10 cellular contexts compared by ENCODE assay signal in the genomic region with DNA sequence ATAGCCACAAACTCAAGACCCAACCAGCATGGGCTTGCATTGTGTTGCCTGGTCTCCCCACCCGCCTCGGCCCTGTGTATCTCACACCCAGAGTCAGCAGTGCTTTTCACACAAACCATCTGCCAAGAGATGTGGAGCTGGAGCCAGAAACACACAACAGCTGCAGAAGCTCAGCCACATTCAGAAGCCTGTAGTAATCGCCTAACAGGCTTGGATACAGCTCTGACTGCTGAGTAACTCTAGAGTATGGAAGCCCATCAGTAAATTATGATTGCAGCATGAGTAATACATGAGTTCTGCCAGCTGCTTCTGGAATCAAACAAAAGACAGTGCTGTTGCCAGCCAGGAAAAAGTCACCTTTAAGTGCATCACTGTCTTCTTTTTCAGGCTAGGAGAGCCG. TPM values are rescaled to one million over a fixed set of nuclear protein-coding genes. Genes with fewer than 3 reads are reported as not detected.
A peak's percentile ranks its signal among the peaks of the same experiment; 100 is the strongest.
DNase-seq lines count a peak whose midpoint lies in the region; ATAC-seq and TF ChIP-seq lines count a peak whose summit lies in the region.
"Had no signal": no experiment of that assay in that cellular context is flagged by ENCODE, and none has a peak within 500 bp of the region (broad histone marks: within the 10 kb centered on the region; RNA-seq: fewer than 3 reads in every experiment).

No MANE protein-coding gene starts in this region.

- H3K4me1 Mint-ChIP-seq in neural progenitor cell, result peaks cover 2% of the 10 kb centered on the region
- H3K4me1 Mint-ChIP-seq in CD4-positive, alpha-beta T cell (ENCODE audit: low read depth), result no peaks in the 10 kb centered on the region
- H3K4me1 Mint-ChIP-seq: T-cell had no signal

- H3K36me3 ChIP-seq in esophagus muscularis mucosa (no peaks in the 10 kb centered on the region), neural progenitor cell (no peaks in the 10 kb centered on the region)

- no peaks in the 10 kb centered on the region for H3K36me3 Mint-ChIP-seq in neural progenitor cell
- H3K36me3 Mint-ChIP-seq in CD4-positive, alpha-beta T cell (ENCODE audit: low read depth), result no peaks in the 10 kb centered on the region
- H3K36me3 Mint-ChIP-seq: T-cell had no signal

- H4K20me1 ChIP-seq in neural progenitor cell (ENCODE audit: low read depth), result no peaks in the 10 kb centered on the region

- CTCF ChIA-PET in CD4-positive, alpha-beta T cell (lab: Charles Lee), result no interaction called here

- POLR2A ChIA-PET in CD4-positive, alpha-beta T cell (lab: Charles Lee), result no interaction called here

- TF ChIP-seq POLR2A in esophagus muscularis mucosa (IDR thresholded peaks at IDR 0.05; ENCODE audit: low read depth), result no peak

- TF ChIP-seq CTCF in esophagus muscularis mucosa (IDR thresholded peaks at IDR 0.05) (no peak), neural progenitor cell (IDR thresholded peaks at IDR 0.05) (no peak)
- no peak for TF ChIP-seq CTCF in CD4-positive, alpha-beta T cell (IDR thresholded peaks at IDR 0.05)

- H3K27ac Mint-ChIP-seq in neural progenitor cell, result no peak overlapping the region
- no peak overlapping the region for H3K27ac Mint-ChIP-seq in CD4-positive, alpha-beta T cell
- H3K27ac Mint-ChIP-seq: T-cell had no signal

- H3K27ac ChIP-seq in esophagus muscularis mucosa (replicated peaks in 1 of 4) (peak overlapping the region; percentile 19 to 47 (median 42)), neural progenitor cell (no peak overlapping the region)
- no peak overlapping the region for H3K27ac ChIP-seq in CD4-positive, alpha-beta T cell (ENCODE audit: low read depth, low read length)

- H3K9me3 ChIP-seq in esophagus muscularis mucosa (no peaks in the 10 kb centered on the region), neural progenitor cell (ENCODE audit: low read depth) (no peaks in the 10 kb centered on the region)
- no peaks in the 10 kb centered on the region for H3K9me3 ChIP-seq in CD4-positive, alpha-beta T cell (ENCODE audit: control insufficient read depth, low read length)

- no peaks in the 10 kb centered on the region for H3K79me2 ChIP-seq in neural progenitor cell (ENCODE audit: low read depth)

- DNase-seq in AG20443 (ENCODE audit: low spot score) (peak; percentile 87), NCI-H2196 treated with DMSO at 0.1 percent for 48 hours (lab: John Stamatoyannopoulos, UW; ENCODE audit: unreplicated experiment) (peak; percentile 64), esophagus muscularis mucosa (ENCODE audit: extremely low spot score) (no peak), neural progenitor cell (ENCODE audit: low spot score) (no peak), NCI-H1417 (lab: John Stamatoyannopoulos, UW) (no peak), CD1c-positive myeloid dendritic cell (ENCODE audit: extremely low spot score) (no peak)
- DNase-seq in CD4-positive, alpha-beta T cell, result no peak
- DNase-seq: GDM1, T-cell had no signal

- H3K4me3 ChIP-seq in esophagus muscularis mucosa, result no peak overlapping the region
- H3K4me3 ChIP-seq in neural progenitor cell, result no peak overlapping the region

- H3K4me1 ChIP-seq in esophagus muscularis mucosa (peaks cover 17 to 29% (median 26%) of the 10 kb centered on the region in 4 donors), neural progenitor cell (peaks cover 5% of the 10 kb centered on the region)

- no peak for TF ChIP-seq EP300 in esophagus muscularis mucosa (IDR thresholded peaks at IDR 0.05)

- peak overlapping the region; percentile 31 for H2AFZ ChIP-seq in neural progenitor cell (replicated peaks)

- H3F3A ChIP-seq in neural progenitor cell (ENCODE audit: low read depth), result no peaks in the 10 kb centered on the region

- H3K27me3 ChIP-seq in esophagus muscularis mucosa (no peaks in the 10 kb centered on the region), neural progenitor cell (no peaks in the 10 kb centered on the region)
- no peaks in the 10 kb centered on the region for H3K27me3 ChIP-seq in CD4-positive, alpha-beta T cell (ENCODE audit: control insufficient read depth, insufficient read depth, low read length)

- intact Hi-C loops in esophagus muscularis mucosa (cut with DNase I), result no loop called here
- intact Hi-C loops in CD4-positive, alpha-beta T cell (cut with DNase I, micrococcal nuclease), result no loop called here

- no peak for ATAC-seq in GM21825 (IDR thresholded peaks at IDR 0.05; ENCODE audit: unreplicated experiment)
- ATAC-seq in CD4-positive, alpha-beta T cell (ENCODE audit: poor library complexity), result no peak
- ATAC-seq: T-cell had no signal

- no peak overlapping the region for H3K4me3 Mint-ChIP-seq in neural progenitor cell
- H3K4me3 Mint-ChIP-seq in CD4-positive, alpha-beta T cell, result no peak overlapping the region
- H3K4me3 Mint-ChIP-seq: T-cell had no signal

- peaks cover 5% of the 10 kb centered on the region for H3K27me3 Mint-ChIP-seq in neural progenitor cell (ENCODE audit: insufficient read depth, low read depth)
- H3K27me3 Mint-ChIP-seq in CD4-positive, alpha-beta T cell, result no peaks in the 10 kb centered on the region

- H3K4me2 ChIP-seq in neural progenitor cell, result no peak overlapping the region

- WGBS in esophagus muscularis mucosa, result 47% methylated on average over 4 of the region's 4 CpGs

- no peaks in the 10 kb centered on the region for H3K9me3 Mint-ChIP-seq in neural progenitor cell
- peaks cover 2% of the 10 kb centered on the region for H3K9me3 Mint-ChIP-seq in CD4-positive, alpha-beta T cell
- H3K9me3 Mint-ChIP-seq: T-cell had no signal

- no peak overlapping the region for H3K9ac ChIP-seq in neural progenitor cell

RNA-seq across cellular contexts. Expression of gene TEK, which starts 16.0 kb away (rescaled TPM):
- 10 to 100 TPM in 3 of 4 donors, 1 to 10 TPM in 1; 7.5 to 17.4 (median 15.5) TPM for total RNA-seq in esophagus muscularis mucosa
- total RNA-seq in neural progenitor cell (ENCODE audit: low replicate concordance), result 12.3 and 14.6 TPM in 2 replicates
- not detected for total RNA-seq in CD4-positive, alpha-beta T cell

Comparison
In these comparisons a context has a peak if more than half of its experiments do, and no peak if none do; other contexts are left out.
1. DNase-seq: peak in AG20443 (single experiment) and NCI-H2196 treated with DMSO at 0.1 percent for 48 hours (single experiment); none in esophagus muscularis mucosa (single experiment), neural progenitor cell (single experiment), CD4-positive, alpha-beta T cell (0 of 10), NCI-H1417 (0 of 3) and CD1c-positive myeloid dendritic cell (single experiment).
2. H3K27ac ChIP-seq: peak in esophagus muscularis mucosa (4 of 4); none in neural progenitor cell (single experiment) and CD4-positive, alpha-beta T cell (single experiment).
3. RNA of gene TEK, which starts 16.0 kb away (total RNA-seq): 7.5 to 17.4 TPM in esophagus muscularis mucosa and 12.3 to 14.6 TPM in neural progenitor cell; not detected in CD4-positive, alpha-beta T cell; every median in the first group is over 4 times any median in the second.